12 cellular contexts compared by ENCODE assay signal in the genomic region with DNA sequence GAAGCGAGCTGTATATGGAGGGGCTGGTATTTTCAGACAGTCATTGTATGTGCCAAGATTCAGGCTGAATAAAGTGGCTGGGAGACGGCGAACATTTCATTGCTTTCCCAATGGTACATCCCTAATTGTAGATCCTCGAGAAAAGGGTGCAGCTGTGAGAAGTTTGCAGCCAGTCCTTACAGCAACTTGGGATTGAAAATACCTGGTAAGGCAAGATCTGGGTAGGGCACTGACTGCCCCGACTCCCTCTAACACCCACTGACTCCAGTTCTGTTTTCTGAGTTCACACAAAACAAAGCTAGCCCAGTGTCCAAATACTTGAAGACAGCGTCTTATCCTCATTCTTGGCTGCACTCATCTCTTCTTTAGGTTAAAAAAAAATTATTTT.
DNase-seq lines count a peak whose midpoint lies in the region; ATAC-seq and TF ChIP-seq lines count a peak whose summit lies in the region.
"Had no signal": no experiment of that assay in that cellular context is flagged by ENCODE, and none has a peak within 500 bp of the region (broad histone marks: within the 10 kb centered on the region; RNA-seq: fewer than 3 reads in every experiment).

No MANE protein-coding gene starts in this region.

- peak overlapping the region; percentile 92 for H2AFZ ChIP-seq in PC-3 (ENCODE audit: low read length)

- no peaks in the 10 kb centered on the region for H3K79me2 ChIP-seq in PC-3 (ENCODE audit: low read length)

- no peaks in the 10 kb centered on the region for H4K20me1 ChIP-seq in PC-3 (ENCODE audit: low read length)

- BruUV-seq in PC-3 (replicated peaks; lab: Mats Ljungman, UMichigan): no TSS peak

- H3K9me3 Mint-ChIP-seq in chondrocyte (ENCODE audit: low read depth): no peaks in the 10 kb centered on the region
- H3K9me3 Mint-ChIP-seq: activated naive CD8-positive, alpha-beta T cell treated with anti-CD3 and anti-CD28 coated beads, Interleukin-2, amount 50 U/mL, for 24 hours had no signal

- no peak overlapping the region for H3K27ac ChIP-seq in PC-3 (ENCODE audit: low read length)
- peak overlapping the region in 1 of 59 donors; percentile 36 for H3K27ac ChIP-seq in dorsolateral prefrontal cortex
- no peak overlapping the region for H3K27ac ChIP-seq in lung (ENCODE audit: low read depth in 1 of 2, low read length in 1 of 2)
- H3K27ac ChIP-seq in thoracic aorta: no peak overlapping the region

- TF ChIP-seq CTCF in PC-3 (conservative IDR thresholded peaks at IDR 0.05; ENCODE audit: low read depth, low read length): no peak
- no peak for TF ChIP-seq CTCF in dorsolateral prefrontal cortex (IDR thresholded peaks at IDR 0.05 in 54 of 56, conservative IDR thresholded peaks at IDR 0.05 in 2 of 56; ENCODE audit: low read depth in 1 of 56, partially characterized antibody in 56 of 56)
- no peak for TF ChIP-seq CTCF in lung (IDR thresholded peaks at IDR 0.05; ENCODE audit: control extremely low read depth, extremely low read depth)
- TF ChIP-seq CTCF in thoracic aorta (IDR thresholded peaks at IDR 0.05): no peak
- TF ChIP-seq CTCF in chondrocyte (IDR thresholded peaks at IDR 0.05): no peak

- H3K27ac Mint-ChIP-seq in chondrocyte (ENCODE audit: unreplicated experiment): no peak overlapping the region
- H3K27ac Mint-ChIP-seq: activated naive CD8-positive, alpha-beta T cell treated with anti-CD3 and anti-CD28 coated beads, Interleukin-2, amount 50 U/mL, for 24 hours had no signal

- WGBS in lung, 2 donors: 43 to 72% methylated on average over 6 of the region's 6 CpGs

- H3K4me1 ChIP-seq in PC-3 (ENCODE audit: insufficient read depth, low read length): peaks cover 8% of the 10 kb centered on the region; the same call in 1 of the 2 replicates
- peaks cover 0 to 2% of the 10 kb centered on the region in 2 donors for H3K4me1 ChIP-seq in lung (ENCODE audit: control insufficient read depth in 2 of 2, insufficient read depth in 2 of 2, low read length in 2 of 2)
- H3K4me1 ChIP-seq in thoracic aorta (ENCODE audit: control insufficient read depth in 1 of 2, low read depth in 2 of 2): no peaks in the 10 kb centered on the region

- H3K9me3 ChIP-seq in PC-3 (ENCODE audit: low read length): no peaks in the 10 kb centered on the region
- H3K9me3 ChIP-seq in lung (ENCODE audit: control insufficient read depth in 2 of 2, insufficient read depth in 1 of 2, low read length in 1 of 2): no peaks in the 10 kb centered on the region
- no peaks in the 10 kb centered on the region for H3K9me3 ChIP-seq in thoracic aorta

- DNase-seq in PC-3: no peak
- no peak for DNase-seq in dorsolateral prefrontal cortex
- no peak for DNase-seq in lung (ENCODE audit: low spot score)
- no peak for DNase-seq in thoracic aorta (ENCODE audit: low spot score)
- no peak for DNase-seq in chondrocyte (ENCODE audit: low spot score)
- no peak for DNase-seq in activated CD4-positive, alpha-beta T cell treated with anti-CD3 and anti-CD28 coated beads, Interleukin-2, amount 50 U/mL, for 48 hours
- DNase-seq: activated naive CD8-positive, alpha-beta T cell treated with anti-CD3 and anti-CD28 coated beads, Interleukin-2, amount 50 U/mL, for 24 hours; DMS 273 treated with DMSO at 0.1 percent for 48 hours; GOT3; mesendoderm; SHP77 treated with DMSO at 0.1 percent for 48 hours had no signal

- ATAC-seq in PC-3 (peak; percentile 44), lung (ENCODE audit: insufficient read depth, low FRiP score) (peak; percentile 8), thoracic aorta (ENCODE audit: insufficient number of reproducible peaks, low FRiP score, low read depth) (no peak), GM21360 (IDR thresholded peaks at IDR 0.05; ENCODE audit: unreplicated experiment) (no peak)
- ATAC-seq: activated naive CD8-positive, alpha-beta T cell treated with anti-CD3 and anti-CD28 coated beads, Interleukin-2, amount 50 U/mL, for 24 hours had no signal

- H3K9ac ChIP-seq in PC-3 (ENCODE audit: low read length): no peak overlapping the region

- H3K4me3 ChIP-seq in PC-3 (ENCODE audit: low read length) (peak overlapping the region; percentile 67), dorsolateral prefrontal cortex (peak overlapping the region in 55 of 59 donors; percentile 15 to 68 (median 47)), lung (no peak overlapping the region), thoracic aorta (peak overlapping the region; percentile 10)

- intact Hi-C loops in PC-3 (cut with micrococcal nuclease): no loop called here
- intact Hi-C loops in dorsolateral prefrontal cortex (cut with DNase I): no loop called here

- H3K4me3 Mint-ChIP-seq in chondrocyte (ENCODE audit: unreplicated experiment): no peak overlapping the region
- H3K4me3 Mint-ChIP-seq: activated naive CD8-positive, alpha-beta T cell treated with anti-CD3 and anti-CD28 coated beads, Interleukin-2, amount 50 U/mL, for 24 hours had no signal

- H3K4me1 Mint-ChIP-seq in chondrocyte (ENCODE audit: low read depth): no peaks in the 10 kb centered on the region

- H3K27me3 Mint-ChIP-seq in chondrocyte (ENCODE audit: low read depth): peaks cover 13% of the 10 kb centered on the region
- H3K27me3 Mint-ChIP-seq: activated naive CD8-positive, alpha-beta T cell treated with anti-CD3 and anti-CD28 coated beads, Interleukin-2, amount 50 U/mL, for 24 hours had no signal

- H3K36me3 Mint-ChIP-seq in chondrocyte (ENCODE audit: low read depth): no peaks in the 10 kb centered on the region

- POLR2A ChIA-PET in PC-3 (lab: Charles Lee; ENCODE audit: unreplicated experiment): interaction anchor here (0.5 kb wide), 1 partner anchor 41 kb away, joined by 3 read pairs; no protein-coding TSS in a partner anchor

- H3K27me3 ChIP-seq in PC-3 (ENCODE audit: low read length) (peaks cover 20% of the 10 kb centered on the region; the same call in 1 of the 2 replicates), dorsolateral prefrontal cortex (peaks cover 0 to 2% (median 0%) of the 10 kb centered on the region in 45 donors), lung (ENCODE audit: control insufficient read depth, insufficient read depth) (no peaks in the 10 kb centered on the region), thoracic aorta (replicated peaks; ENCODE audit: insufficient read depth) (no peaks in the 10 kb centered on the region)

- CTCF ChIA-PET in PC-3 (lab: Charles Lee): interaction anchor here (0.8 kb wide), 1 partner anchor 540 kb away, joined by 4 read pairs; no protein-coding TSS in a partner anchor

- H3K9me2 ChIP-seq in PC-3 (replicated peaks; ENCODE audit: low read length): no peaks in the 10 kb centered on the region

- no peaks in the 10 kb centered on the region for H3F3A ChIP-seq in PC-3 (ENCODE audit: low read length, unreplicated experiment)

- peak overlapping the region; percentile 89 for H3K4me2 ChIP-seq in PC-3 (ENCODE audit: low read length)

- H3K36me3 ChIP-seq in PC-3 (ENCODE audit: low read depth, low read length): no peaks in the 10 kb centered on the region
- no peaks in the 10 kb centered on the region for H3K36me3 ChIP-seq in lung (ENCODE audit: control insufficient read depth in 2 of 2, insufficient read depth in 2 of 2, low read length in 2 of 2)
- H3K36me3 ChIP-seq in thoracic aorta: no peaks in the 10 kb centered on the region

Comparison
In these comparisons a context has a peak if more than half of its experiments do, and no peak if none do; other contexts are left out.
1. ATAC-seq: peak in PC-3 (single experiment) and lung (single experiment); none in thoracic aorta (single experiment) and GM21360 (single experiment).